8 cellular contexts compared by ENCODE assay signal in genomic region chr1:61050541-61051454, GRCh38. TPM values are rescaled to one million over a fixed set of nuclear protein-coding genes. Genes with fewer than 3 reads are reported as not detected.
DNase-seq lines count a peak whose midpoint lies in the region; ATAC-seq and TF ChIP-seq lines count a peak whose summit lies in the region.

No MANE protein-coding gene starts in this region.

- H3K9ac ChIP-seq in PC-3 (ENCODE audit: low read length): peak overlapping the region; percentile 66

- H3K9me3 ChIP-seq in PC-3 (ENCODE audit: low read length): no peaks in the 10 kb centered on the region

- in situ Hi-C loops in ACHN (cut with HindIII; ENCODE audit: low pct_ligation_motif_present, low pct_unique_long_range_greater_than_20kb, low sequenced_read_pairs): no loop called here

- peak overlapping the region; percentile 99 for H2AFZ ChIP-seq in PC-3 (ENCODE audit: low read length)

- no peaks in the 10 kb centered on the region for H4K20me1 ChIP-seq in PC-3 (ENCODE audit: low read length)

- peak overlapping the region; percentile 87 for H3K4me3 ChIP-seq in PC-3 (ENCODE audit: low read length)

- H3K27me3 ChIP-seq in PC-3 (ENCODE audit: low read length): no peaks in the 10 kb centered on the region

- H3K9me2 ChIP-seq in PC-3 (replicated peaks; ENCODE audit: low read length): no peaks in the 10 kb centered on the region

- H3F3A ChIP-seq in PC-3 (ENCODE audit: low read length, unreplicated experiment): no peaks in the 10 kb centered on the region

- peaks cover 4% of the 10 kb centered on the region; the same call in 1 of the 2 replicates for H3K4me1 ChIP-seq in PC-3 (ENCODE audit: insufficient read depth, low read length)

- CTCF ChIA-PET in PC-3 (lab: Charles Lee): interaction anchor here (0.5 to 1.3 kb wide), 6 partner anchors 90 to 802 kb away, joined by 3 to 9 read pairs (median 3); no protein-coding TSS in a partner anchor

- intact Hi-C loops in PC-3 (cut with micrococcal nuclease): loop anchor here (1.0 to 10.0 kb wide), 5 partner anchors 160 to 804 kb away; no protein-coding TSS in a partner anchor

- TF ChIP-seq CTCF in PC-3 (conservative IDR thresholded peaks at IDR 0.05; ENCODE audit: low read depth, low read length): no peak

- peak; percentile 17 for DNase-seq in ACHN
- DNase-seq in PC-3: peak; percentile 27
- DNase-seq in ecto neural progenitor cell (ENCODE audit: low spot score): peak; percentile 72
- DNase-seq in lung microvascular endothelial cell (ENCODE audit: low read depth in 2 of 2): peak; percentile 48 to 73
- DNase-seq in activated CD4-positive, alpha-beta T cell treated with anti-CD3 and anti-CD28 coated beads for 4 hours: no peak

- POLR2A ChIA-PET in PC-3 (lab: Charles Lee; ENCODE audit: unreplicated experiment): no interaction called here

- ATAC-seq in GM19035 (IDR thresholded peaks at IDR 0.05; ENCODE audit: unreplicated experiment) (peak; percentile 17), PC-3 (peak; percentile 59), HG03469 (IDR thresholded peaks at IDR 0.05; ENCODE audit: unreplicated experiment) (no peak)

- H3K79me2 ChIP-seq in PC-3 (ENCODE audit: low read length): no peaks in the 10 kb centered on the region

- BruUV-seq in PC-3 (replicated peaks; lab: Mats Ljungman, UMichigan): no TSS peak

- H3K27ac ChIP-seq in PC-3 (ENCODE audit: low read length) (no peak overlapping the region), temporal lobe (ENCODE audit: low read depth, low read length) (peak overlapping the region; percentile 73)

- H3K4me2 ChIP-seq in PC-3 (ENCODE audit: low read length): peak overlapping the region; percentile 89

- no peaks in the 10 kb centered on the region for H3K36me3 ChIP-seq in PC-3 (ENCODE audit: low read depth, low read length)

RNA-seq across cellular contexts. Expression of gene NFIA, which starts 31.6 kb away (rescaled TPM):
- total RNA-seq in PC-3 (2014; rRNA removed): 5.2 and 12.7 TPM in 2 replicates
- 8.5 and 14.3 TPM in 2 replicates for total RNA-seq in lung microvascular endothelial cell
- total RNA-seq in temporal lobe: 85.8 TPM

Comparison
In these comparisons a context has a peak if more than half of its experiments do, and no peak if none do; other contexts are left out.
1. DNase-seq: peak in ACHN (single experiment), PC-3 (single experiment), ecto neural progenitor cell (single experiment) and lung microvascular endothelial cell (2 of 2); none in activated CD4-positive, alpha-beta T cell treated with anti-CD3 and anti-CD28 coated beads for 4 hours (0 of 2).